In the genomic region with DNA sequence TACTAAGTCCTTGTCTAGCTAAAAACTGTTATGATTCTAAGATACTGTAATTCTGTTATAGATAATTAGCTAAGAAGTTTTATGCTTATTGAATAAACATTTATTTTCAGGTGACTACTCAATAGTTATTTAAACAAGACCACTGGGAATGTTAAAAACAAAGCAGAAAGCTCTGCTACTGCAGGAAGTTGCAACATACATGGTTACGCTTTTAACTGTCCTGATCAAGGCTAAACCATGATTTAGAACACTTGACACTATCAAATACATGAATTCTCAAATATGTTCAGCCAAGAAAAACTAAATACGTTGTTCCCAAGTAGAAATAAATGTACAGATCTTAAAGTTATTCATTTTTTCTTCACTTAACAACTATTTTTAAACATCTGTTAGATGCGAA, we compare ENCODE assay signal across 27 cellular contexts.
A peak's percentile ranks its signal among the peaks of the same experiment; 100 is the strongest.
DNase-seq lines count a peak whose midpoint lies in the region; FAIRE-seq and TF ChIP-seq lines count a peak whose summit lies in the region.
"Had no signal": no experiment of that assay in that cellular context is flagged by ENCODE, and none has a peak within 500 bp of the region (broad histone marks: within the 10 kb centered on the region; RNA-seq: fewer than 3 reads in every experiment).

No MANE protein-coding gene starts in this region.

- H3K4me3 ChIP-seq in A673 (ENCODE audit: low read depth, low read length, poor library complexity, severe bottlenecking) (no peak overlapping the region), SK-N-MC (no peak overlapping the region), choroid plexus epithelial cell (ENCODE audit: low read depth, low read length) (no peak overlapping the region)
- H3K4me3 ChIP-seq: A549, BLaER1, GM12878 had no signal

- H3K9ac ChIP-seq in SK-N-MC (ENCODE audit: insufficient read length): no peak overlapping the region
- H3K9ac ChIP-seq: BLaER1 had no signal

- TF ChIP-seq CTCF in A673 (conservative IDR thresholded peaks at IDR 0.05; ENCODE audit: low read depth, low read length) (no peak), choroid plexus epithelial cell (conservative IDR thresholded peaks at IDR 0.05; ENCODE audit: low read depth, low read length) (no peak)

- no TSS peak for BruUV-seq in A673 (replicated peaks; lab: Mats Ljungman, UMichigan)

- H3K4me1 ChIP-seq in A673 (ENCODE audit: insufficient read depth, low read length, poor library complexity, severe bottlenecking): peaks cover 13% of the 10 kb centered on the region
- H3K4me1 ChIP-seq: BE2C, BLaER1 had no signal

- intact Hi-C loops in A673 (cut with micrococcal nuclease; ENCODE audit: unreplicated experiment): no loop called here

- peak; percentile 33 for FAIRE-seq in islet of Langerhans (lab: Jason Lieb, UNC)
- FAIRE-seq: A549, GM12878, GM12892, GM18507 had no signal

- H3K9me3 ChIP-seq in A673 (ENCODE audit: low read depth, low read length, poor library complexity, severe bottlenecking) (no peaks in the 10 kb centered on the region), SK-N-MC (ENCODE audit: low read depth, low read length) (no peaks in the 10 kb centered on the region)
- H3K9me3 ChIP-seq: A549, BE2C, BLaER1 had no signal

- CTCF ChIA-PET in A673 (lab: Charles Lee): no interaction called here

- no peaks in the 10 kb centered on the region for H3K36me3 ChIP-seq in A673 (ENCODE audit: insufficient read depth, low read length, poor library complexity, severe bottlenecking)
- no peaks in the 10 kb centered on the region for H3K36me3 ChIP-seq in SK-N-MC (ENCODE audit: insufficient read depth, low read length)
- H3K36me3 ChIP-seq: BE2C, BLaER1 had no signal

- no peaks in the 10 kb centered on the region for H3K27me3 ChIP-seq in A673 (replicated peaks; ENCODE audit: insufficient read depth, low read depth, low read length, poor library complexity)
- H3K27me3 ChIP-seq: BE2C, BLaER1 had no signal

- POLR2A ChIA-PET in A673 (lab: Charles Lee; ENCODE audit: low non-redundant PET): no interaction called here

- DNase-seq in A673 (ENCODE audit: low spot score): no peak
- no peak for DNase-seq in SK-N-MC (ENCODE audit: low read depth, low spot score)
- peak; percentile 15 for DNase-seq in choroid plexus epithelial cell (ENCODE audit: low read depth)
- no peak for DNase-seq in NCI-H1930 (lab: John Stamatoyannopoulos, UW)
- no peak for DNase-seq in NCI-H2081 treated with DMSO at 0.1 percent for 48 hours (lab: John Stamatoyannopoulos, UW)
- no peak for DNase-seq in NCI-H187 (lab: John Stamatoyannopoulos, UW)
- DNase-seq: ACHN; BE2C; C1 segment of cervical spinal cord; CD4-positive, alpha-beta memory T cell; CD4-positive, CD25-positive, alpha-beta regulatory T cell; CD8-positive, alpha-beta memory T cell; COR-L47; DMS 273 treated with DMSO at 0.1 percent for 48 hours; DMS153; DMS53; DMS79; DND-41; EL; GDM1 had no signal

- H3K27ac ChIP-seq in A673 (ENCODE audit: low read depth, low read length, poor library complexity, severe bottlenecking) (peak overlapping the region; percentile 42), SK-N-MC (peak overlapping the region; percentile 81)
- H3K27ac ChIP-seq: 22Rv1, A549, BLaER1 had no signal
